ENCODE assay signal across 24 cellular contexts in the genomic region with DNA sequence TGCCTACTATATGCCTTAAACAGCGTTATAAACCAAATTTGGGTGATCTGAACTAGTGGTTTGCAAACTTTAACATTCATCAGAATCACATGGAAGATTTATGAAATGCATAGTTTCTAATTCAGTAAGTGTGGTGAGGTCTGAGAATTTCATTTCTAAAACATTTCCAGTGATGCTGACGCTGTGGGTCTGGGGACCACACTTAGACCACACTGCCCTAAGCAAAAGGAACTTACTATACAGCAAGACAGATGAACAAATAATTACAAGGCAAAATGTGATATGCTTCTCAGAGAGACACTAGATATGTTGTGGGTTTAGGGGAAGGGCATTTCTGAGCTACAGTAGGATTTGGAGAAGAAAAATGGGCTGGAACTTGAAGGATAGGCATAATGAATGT.
DNase-seq lines count a peak whose midpoint lies in the region; ATAC-seq and TF ChIP-seq lines count a peak whose summit lies in the region.
"Had no signal": no experiment of that assay in that cellular context is flagged by ENCODE, and none has a peak within 500 bp of the region (broad histone marks: within the 10 kb centered on the region; RNA-seq: fewer than 3 reads in every experiment).

No MANE protein-coding gene starts in this region.

- TF ChIP-seq POLR2A in stomach (IDR thresholded peaks at IDR 0.05), result no peak

- TF ChIP-seq EP300 in stomach (IDR thresholded peaks at IDR 0.05), result no peak

- H3K4me1 Mint-ChIP-seq in activated CD4-positive, alpha-beta T cell treated with anti-CD3 and anti-CD28 coated beads, Interleukin-2, amount 10 ng/mL, durations not matched to agents 24 days and 14 days, result peaks cover 9% of the 10 kb centered on the region
- H3K4me1 Mint-ChIP-seq in activated naive CD8-positive, alpha-beta T cell treated with anti-CD3 and anti-CD28 coated beads, Interleukin-2, amount 50 U/mL, for 24 hours, result peaks cover 7% of the 10 kb centered on the region
- peaks cover 11% of the 10 kb centered on the region for H3K4me1 Mint-ChIP-seq in activated naive CD8-positive, alpha-beta T cell treated with anti-CD3 and anti-CD28 coated beads for 36 hours
- H3K4me1 Mint-ChIP-seq in effector memory CD8-positive, alpha-beta T cell (ENCODE audit: low read depth in 2 of 2), result peaks cover 3 to 5% of the 10 kb centered on the region in 2 donors
- H3K4me1 Mint-ChIP-seq: B cell had no signal

- ATAC-seq in activated naive CD8-positive, alpha-beta T cell treated with anti-CD3 and anti-CD28 coated beads, Interleukin-2, amount 50 U/mL, for 24 hours, result peak; percentile 86
- ATAC-seq in effector memory CD8-positive, alpha-beta T cell (replicated peaks), result no peak
- no peak for ATAC-seq in HG03342 (IDR thresholded peaks at IDR 0.05; ENCODE audit: unreplicated experiment)

- no peaks in the 10 kb centered on the region for H3K27me3 ChIP-seq in stomach

- intact Hi-C loops in activated CD4-positive, alpha-beta T cell treated with anti-CD3 and anti-CD28 coated beads, Interleukin-2, amount 10 ng/mL, durations not matched to agents 24 days and 14 days (cut with micrococcal nuclease), result loop anchor here (5.0 kb wide), 1 partner anchor 45 kb away; no protein-coding TSS in a partner anchor
- intact Hi-C loops in stomach (cut with DNase I; ENCODE audit: low total_unique reads), result no loop called here

- peaks cover 0 to 17% (median 5%) of the 10 kb centered on the region in 4 donors for H3K4me1 ChIP-seq in stomach

- H3K9me3 Mint-ChIP-seq in activated CD4-positive, alpha-beta T cell treated with anti-CD3 and anti-CD28 coated beads, Interleukin-2, amount 10 ng/mL, durations not matched to agents 24 days and 14 days, result no peaks in the 10 kb centered on the region
- no peaks in the 10 kb centered on the region for H3K9me3 Mint-ChIP-seq in activated naive CD8-positive, alpha-beta T cell treated with anti-CD3 and anti-CD28 coated beads, Interleukin-2, amount 50 U/mL, for 24 hours
- no peaks in the 10 kb centered on the region for H3K9me3 Mint-ChIP-seq in activated naive CD8-positive, alpha-beta T cell treated with anti-CD3 and anti-CD28 coated beads for 36 hours
- no peaks in the 10 kb centered on the region for H3K9me3 Mint-ChIP-seq in effector memory CD8-positive, alpha-beta T cell
- H3K9me3 Mint-ChIP-seq: HFFc6 had no signal

- 88 to 96% (median 92%) methylated on average over 2 of the region's 2 CpGs for WGBS in stomach, 5 donors

- H3K27ac Mint-ChIP-seq in activated CD4-positive, alpha-beta T cell treated with anti-CD3 and anti-CD28 coated beads, Interleukin-2, amount 10 ng/mL, durations not matched to agents 24 days and 14 days, result peak overlapping the region; percentile 35
- peak overlapping the region; percentile 15 for H3K27ac Mint-ChIP-seq in activated naive CD8-positive, alpha-beta T cell treated with anti-CD3 and anti-CD28 coated beads, Interleukin-2, amount 50 U/mL, for 24 hours
- no peak overlapping the region for H3K27ac Mint-ChIP-seq in activated naive CD8-positive, alpha-beta T cell treated with anti-CD3 and anti-CD28 coated beads for 36 hours
- peak overlapping the region; percentile 2 to 3 for H3K27ac Mint-ChIP-seq in effector memory CD8-positive, alpha-beta T cell
- H3K27ac Mint-ChIP-seq: B cell, HFFc6 had no signal

- no peak overlapping the region for H3K27ac ChIP-seq in stomach
- H3K27ac ChIP-seq: HL-60 had no signal

- no peak overlapping the region for H3K4me3 ChIP-seq in stomach

- H3K9me3 ChIP-seq in stomach, result no peaks in the 10 kb centered on the region

- peaks cover 0 to 21% (median 19%) of the 10 kb centered on the region in 4 donors for H3K36me3 ChIP-seq in stomach

- H3K36me3 Mint-ChIP-seq in activated CD4-positive, alpha-beta T cell treated with anti-CD3 and anti-CD28 coated beads, Interleukin-2, amount 10 ng/mL, durations not matched to agents 24 days and 14 days (ENCODE audit: low read depth), result peaks cover 46% of the 10 kb centered on the region
- peaks cover 59% of the 10 kb centered on the region for H3K36me3 Mint-ChIP-seq in activated naive CD8-positive, alpha-beta T cell treated with anti-CD3 and anti-CD28 coated beads, Interleukin-2, amount 50 U/mL, for 24 hours (ENCODE audit: low read depth)
- peaks cover 34% of the 10 kb centered on the region for H3K36me3 Mint-ChIP-seq in activated naive CD8-positive, alpha-beta T cell treated with anti-CD3 and anti-CD28 coated beads for 36 hours
- H3K36me3 Mint-ChIP-seq in effector memory CD8-positive, alpha-beta T cell (ENCODE audit: insufficient read depth), result peaks cover 34% of the 10 kb centered on the region

- H3K27me3 Mint-ChIP-seq in activated CD4-positive, alpha-beta T cell treated with anti-CD3 and anti-CD28 coated beads, Interleukin-2, amount 10 ng/mL, durations not matched to agents 24 days and 14 days, result no peaks in the 10 kb centered on the region
- H3K27me3 Mint-ChIP-seq in activated naive CD8-positive, alpha-beta T cell treated with anti-CD3 and anti-CD28 coated beads, Interleukin-2, amount 50 U/mL, for 24 hours, result no peaks in the 10 kb centered on the region
- no peaks in the 10 kb centered on the region for H3K27me3 Mint-ChIP-seq in activated naive CD8-positive, alpha-beta T cell treated with anti-CD3 and anti-CD28 coated beads for 36 hours
- no peaks in the 10 kb centered on the region for H3K27me3 Mint-ChIP-seq in effector memory CD8-positive, alpha-beta T cell
- H3K27me3 Mint-ChIP-seq: B cell had no signal

- TF ChIP-seq CTCF in stomach (IDR thresholded peaks at IDR 0.05), result no peak

- H3K4me3 Mint-ChIP-seq in activated CD4-positive, alpha-beta T cell treated with anti-CD3 and anti-CD28 coated beads, Interleukin-2, amount 10 ng/mL, durations not matched to agents 24 days and 14 days, result no peak overlapping the region
- H3K4me3 Mint-ChIP-seq in activated naive CD8-positive, alpha-beta T cell treated with anti-CD3 and anti-CD28 coated beads, Interleukin-2, amount 50 U/mL, for 24 hours, result no peak overlapping the region
- no peak overlapping the region for H3K4me3 Mint-ChIP-seq in activated naive CD8-positive, alpha-beta T cell treated with anti-CD3 and anti-CD28 coated beads for 36 hours
- no peak overlapping the region for H3K4me3 Mint-ChIP-seq in effector memory CD8-positive, alpha-beta T cell
- H3K4me3 Mint-ChIP-seq: B cell, HFFc6 had no signal

- DNase-seq in activated CD4-positive, alpha-beta T cell treated with anti-CD3 and anti-CD28 coated beads, Interleukin-2, amount 10 ng/mL, durations not matched to agents 24 days and 14 days, result no peak
- no peak for DNase-seq in activated CD4-positive, alpha-beta T cell treated with anti-CD3 and anti-CD28 coated beads, Interleukin-2, amount 50 U/mL, for 4 hours
- DNase-seq in activated naive CD8-positive, alpha-beta T cell treated with anti-CD3 and anti-CD28 coated beads, Interleukin-2, amount 50 U/mL, for 24 hours, result no peak
- no peak for DNase-seq in activated naive CD8-positive, alpha-beta T cell treated with anti-CD3 and anti-CD28 coated beads for 36 hours
- no peak for DNase-seq in effector memory CD8-positive, alpha-beta T cell
- DNase-seq in AG08396 (ENCODE audit: low spot score), result no peak
- no peak for DNase-seq in stomach
- DNase-seq: 8988T, COR-L47, DMS 273 treated with DMSO at 0.1 percent for 48 hours, DND-41, H7, HFFc6, IMR-90, Karpas-422, NCI-H1417 treated with DMSO at 0.1 percent for 48 hours, NCI-H187 treated with DMSO at 0.1 percent for 48 hours, NCI-H226, NCI-H524, NCI-H82, OCI-M1 had no signal
